In genomic region chrX:48461830-48462229, GRCh38 we compare ENCODE assay signal across 1 cellular context.
TF ChIP-seq lines count a peak whose summit lies in the region.

No MANE protein-coding gene starts in this region.

TF ChIP-seq in GM12878, 131 proteins besides CTCF, POLR2A, EP300 and RAD21:
- no peak for TF ChIP-seq ZNF687 (IDR thresholded peaks at IDR 0.05)
- TF ChIP-seq EED (IDR thresholded peaks at IDR 0.05; ENCODE audit: low read depth): no peak
- no peak for TF ChIP-seq MTA3 (IDR thresholded peaks at IDR 0.05; ENCODE audit: borderline replicate concordance, low read length)
- no peak for TF ChIP-seq HDAC6 (IDR thresholded peaks at IDR 0.05; ENCODE audit: unreplicated experiment)
- TF ChIP-seq TARDBP (IDR thresholded peaks at IDR 0.05; ENCODE audit: borderline replicate concordance): no peak
- no peak for TF ChIP-seq SMAD1 (IDR thresholded peaks at IDR 0.05; ENCODE audit: low read depth, partially characterized antibody)
- no peak for TF ChIP-seq ZNF207 (IDR thresholded peaks at IDR 0.05; ENCODE audit: borderline replicate concordance)
- TF ChIP-seq EZH2 (IDR thresholded peaks at IDR 0.05; ENCODE audit: borderline replicate concordance, control insufficient read depth, low read depth, low read length): no peak
- no peak for TF ChIP-seq ZNF592 (IDR thresholded peaks at IDR 0.05)
- no peak for TF ChIP-seq SRF (IDR thresholded peaks at IDR 0.05; ENCODE audit: low read depth in 2 of 2, low read length in 2 of 2)
- no peak for TF ChIP-seq MEF2B (IDR thresholded peaks at IDR 0.05; ENCODE audit: partially characterized antibody, poor library complexity, severe bottlenecking)
- TF ChIP-seq REST (IDR thresholded peaks at IDR 0.05; ENCODE audit: low read depth, low read length): no peak
- no peak for TF ChIP-seq SMC3 (IDR thresholded peaks at IDR 0.05; ENCODE audit: borderline replicate concordance, low read length)
- no peak for TF ChIP-seq MTA2 (IDR thresholded peaks at IDR 0.05; ENCODE audit: low read depth)
- no peak for TF ChIP-seq CBFB (IDR thresholded peaks at IDR 0.05; ENCODE audit: low read depth)
- TF ChIP-seq YY1 (IDR thresholded peaks at IDR 0.05; ENCODE audit: low read depth, low read length): no peak
- no peak for TF ChIP-seq USF2 (IDR thresholded peaks at IDR 0.05; ENCODE audit: borderline replicate concordance, low read depth, low read length)
- TF ChIP-seq DPF2 (IDR thresholded peaks at IDR 0.05): no peak
- no peak for TF ChIP-seq CREB1 (IDR thresholded peaks at IDR 0.05; ENCODE audit: low read depth)
- no peak for TF ChIP-seq ZNF217 (IDR thresholded peaks at IDR 0.05)
